Comparison of ENCODE assay signal across 9 cellular contexts in genomic region chr6:108134213-108134973, GRCh38. TPM values are rescaled to one million over a fixed set of nuclear protein-coding genes. Genes with fewer than 3 reads are reported as not detected.
DNase-seq lines count a peak whose midpoint lies in the region; ATAC-seq, FAIRE-seq and TF ChIP-seq lines count a peak whose summit lies in the region.
"Had no signal": no experiment of that assay in that cellular context is flagged by ENCODE, and none has a peak within 500 bp of the region (broad histone marks: within the 10 kb centered on the region; RNA-seq: fewer than 3 reads in every experiment).

No MANE protein-coding gene starts in this region.

- no peaks in the 10 kb centered on the region for H3K36me3 Mint-ChIP-seq in activated CD8-positive, alpha-beta T cell treated with anti-CD3 and anti-CD28 coated beads for 36 hours (ENCODE audit: low read depth)
- H3K36me3 Mint-ChIP-seq in activated CD8-positive, alpha-beta T cell treated with anti-CD3 and anti-CD28 coated beads, Interleukin-2, amount 10 ng/mL, durations not matched to agents 7 days and 5 days (ENCODE audit: low read depth) = peaks cover 2% of the 10 kb centered on the region
- H3K36me3 Mint-ChIP-seq in effector memory CD8-positive, alpha-beta T cell (ENCODE audit: insufficient read depth) = no peaks in the 10 kb centered on the region

- H3K27ac Mint-ChIP-seq in activated CD8-positive, alpha-beta T cell treated with anti-CD3 and anti-CD28 coated beads for 36 hours = no peak overlapping the region
- no peak overlapping the region for H3K27ac Mint-ChIP-seq in activated CD8-positive, alpha-beta T cell treated with anti-CD3 and anti-CD28 coated beads, Interleukin-2, amount 10 ng/mL, durations not matched to agents 7 days and 5 days
- no peak overlapping the region for H3K27ac Mint-ChIP-seq in effector memory CD8-positive, alpha-beta T cell

- no peak for FAIRE-seq in H54 (lab: Jason Lieb, UNC)
- FAIRE-seq: GM19239 had no signal

- no peak for TF ChIP-seq CTCF in activated CD8-positive, alpha-beta T cell treated with anti-CD3 and anti-CD28 coated beads for 36 hours (IDR thresholded peaks at IDR 0.05)
- no peak for TF ChIP-seq CTCF in lower lobe of right lung (IDR thresholded peaks at IDR 0.05)
- no peak for TF ChIP-seq CTCF in testis (IDR thresholded peaks at IDR 0.05)

- no peak for ATAC-seq in activated CD8-positive, alpha-beta T cell treated with anti-CD3 and anti-CD28 coated beads for 36 hours
- no peak for ATAC-seq in activated CD8-positive, alpha-beta T cell treated with anti-CD3 and anti-CD28 coated beads, Interleukin-2, amount 10 ng/mL, durations not matched to agents 7 days and 5 days
- no peak for ATAC-seq in lower lobe of right lung
- ATAC-seq in effector memory CD8-positive, alpha-beta T cell (replicated peaks) = no peak

- no peaks in the 10 kb centered on the region for H3K9me3 ChIP-seq in lower lobe of right lung
- no peaks in the 10 kb centered on the region for H3K9me3 ChIP-seq in testis

- H3K4me1 ChIP-seq in lower lobe of right lung = peaks cover 10% of the 10 kb centered on the region
- H3K4me1 ChIP-seq in testis = no peaks in the 10 kb centered on the region

- peaks cover 14% of the 10 kb centered on the region for H3K4me1 Mint-ChIP-seq in activated CD8-positive, alpha-beta T cell treated with anti-CD3 and anti-CD28 coated beads for 36 hours (ENCODE audit: low read depth)
- peaks cover 13% of the 10 kb centered on the region for H3K4me1 Mint-ChIP-seq in activated CD8-positive, alpha-beta T cell treated with anti-CD3 and anti-CD28 coated beads, Interleukin-2, amount 10 ng/mL, durations not matched to agents 7 days and 5 days (ENCODE audit: low read depth)
- peaks cover 5 to 6% of the 10 kb centered on the region in 2 donors for H3K4me1 Mint-ChIP-seq in effector memory CD8-positive, alpha-beta T cell (ENCODE audit: low read depth in 2 of 2)

- H3K36me3 ChIP-seq in lower lobe of right lung = no peaks in the 10 kb centered on the region
- H3K36me3 ChIP-seq in testis (ENCODE audit: low read depth, missing control alignments) = no peaks in the 10 kb centered on the region

- DNase-seq in activated CD8-positive, alpha-beta T cell treated with anti-CD3 and anti-CD28 coated beads for 36 hours = no peak
- DNase-seq in activated CD8-positive, alpha-beta T cell treated with anti-CD3 and anti-CD28 coated beads, Interleukin-2, amount 10 ng/mL, durations not matched to agents 7 days and 5 days = no peak
- no peak for DNase-seq in lower lobe of right lung
- no peak for DNase-seq in testis
- DNase-seq in effector memory CD8-positive, alpha-beta T cell = no peak
- DNase-seq in H54 (ENCODE audit: insufficient read length, low spot score) = no peak
- DNase-seq in SW480 (ENCODE audit: low spot score) = no peak

- peaks cover 70% of the 10 kb centered on the region for H3K27me3 Mint-ChIP-seq in activated CD8-positive, alpha-beta T cell treated with anti-CD3 and anti-CD28 coated beads for 36 hours
- H3K27me3 Mint-ChIP-seq in activated CD8-positive, alpha-beta T cell treated with anti-CD3 and anti-CD28 coated beads, Interleukin-2, amount 10 ng/mL, durations not matched to agents 7 days and 5 days (ENCODE audit: low read depth) = peaks cover 66% of the 10 kb centered on the region
- peaks cover 71 to 90% of the 10 kb centered on the region in 2 donors for H3K27me3 Mint-ChIP-seq in effector memory CD8-positive, alpha-beta T cell

- peak overlapping the region; percentile 18 for H3K27ac ChIP-seq in angular gyrus (ENCODE audit: low read depth, low read length)
- H3K27ac ChIP-seq in lower lobe of right lung = no peak overlapping the region
- peak overlapping the region; percentile 52 to 74 for H3K27ac ChIP-seq in testis

- intact Hi-C loops in activated CD8-positive, alpha-beta T cell treated with anti-CD3 and anti-CD28 coated beads for 36 hours (cut with micrococcal nuclease) = no loop called here
- intact Hi-C loops in lower lobe of right lung (cut with DNase I) (no loop called here), testis (cut with DNase I; ENCODE audit: low total_unique reads) (no loop called here)

- H3K27me3 ChIP-seq in lower lobe of right lung (ENCODE audit: low read depth) (peaks cover 48% of the 10 kb centered on the region), testis (no peaks in the 10 kb centered on the region)

- H3K9me3 Mint-ChIP-seq in activated CD8-positive, alpha-beta T cell treated with anti-CD3 and anti-CD28 coated beads for 36 hours = no peaks in the 10 kb centered on the region
- H3K9me3 Mint-ChIP-seq in activated CD8-positive, alpha-beta T cell treated with anti-CD3 and anti-CD28 coated beads, Interleukin-2, amount 10 ng/mL, durations not matched to agents 7 days and 5 days (ENCODE audit: insufficient read depth) = no peaks in the 10 kb centered on the region
- no peaks in the 10 kb centered on the region for H3K9me3 Mint-ChIP-seq in effector memory CD8-positive, alpha-beta T cell

- H3K4me3 Mint-ChIP-seq in activated CD8-positive, alpha-beta T cell treated with anti-CD3 and anti-CD28 coated beads for 36 hours = peak overlapping the region; percentile 77
- no peak overlapping the region for H3K4me3 Mint-ChIP-seq in activated CD8-positive, alpha-beta T cell treated with anti-CD3 and anti-CD28 coated beads, Interleukin-2, amount 10 ng/mL, durations not matched to agents 7 days and 5 days
- peak overlapping the region in 1 of 2 donors; percentile 10 for H3K4me3 Mint-ChIP-seq in effector memory CD8-positive, alpha-beta T cell

- H3K4me3 ChIP-seq in lower lobe of right lung (peak overlapping the region; percentile 47), testis (peak overlapping the region in 1 of 2 donors; percentile 53)

- no peak for TF ChIP-seq POLR2A in testis (IDR thresholded peaks at IDR 0.05)
- TF ChIP-seq POLR2A in H54 (IDR thresholded peaks at IDR 0.05; ENCODE audit: low read depth, low read length) = no peak

- CTCF ChIA-PET in activated CD8-positive, alpha-beta T cell treated with anti-CD3 and anti-CD28 coated beads for 36 hours (lab: Charles Lee) = interaction anchor here (0.6 to 1.2 kb wide), 3 partner anchors 20 to 365 kb away, joined by 3 to 4 read pairs (median 3); no protein-coding TSS in a partner anchor
- CTCF ChIA-PET in activated CD8-positive, alpha-beta T cell treated with anti-CD3 and anti-CD28 coated beads, Interleukin-2, amount 10 ng/mL, durations not matched to agents 7 days and 5 days (lab: Charles Lee) = interaction anchor here (1.4 to 1.8 kb wide), 2 partner anchors 9 to 357 kb away, joined by 3 to 6 read pairs; no protein-coding TSS in a partner anchor

- WGBS in testis, 2 donors = 34 to 38% methylated on average over 18 of the region's 18 CpGs

- POLR2A ChIA-PET in activated CD8-positive, alpha-beta T cell treated with anti-CD3 and anti-CD28 coated beads for 36 hours (lab: Charles Lee) = interaction anchor here (0.7 kb wide), 1 partner anchor 22 kb away, joined by 3 read pairs; no protein-coding TSS in a partner anchor
- POLR2A ChIA-PET in activated CD8-positive, alpha-beta T cell treated with anti-CD3 and anti-CD28 coated beads, Interleukin-2, amount 10 ng/mL, durations not matched to agents 7 days and 5 days (lab: Charles Lee) = no interaction called here

RNA-seq across cellular contexts. Expression of gene NR2E1, which starts 31.4 kb away (rescaled TPM):
- total RNA-seq in activated CD8-positive, alpha-beta T cell treated with anti-CD3 and anti-CD28 coated beads for 36 hours = not detected
- not detected for total RNA-seq in activated CD8-positive, alpha-beta T cell treated with anti-CD3 and anti-CD28 coated beads, Interleukin-2, amount 10 ng/mL, durations not matched to agents 7 days and 5 days
- total RNA-seq in lower lobe of right lung (not detected), testis (under 1 TPM; 0.12 to 0.39 TPM)
- 0.30 TPM for polyA plus RNA-seq in testis (ENCODE audit: insufficient read depth, low read depth, low replicate concordance)

RNA-seq across cellular contexts. Expression of gene OSTM1, which starts 59.9 kb away (rescaled TPM):
- 1 to 10 TPM; 7.2 to 7.5 TPM for total RNA-seq in activated CD8-positive, alpha-beta T cell treated with anti-CD3 and anti-CD28 coated beads for 36 hours
- 10 to 100 TPM; 25.2 to 25.5 TPM for total RNA-seq in activated CD8-positive, alpha-beta T cell treated with anti-CD3 and anti-CD28 coated beads, Interleukin-2, amount 10 ng/mL, durations not matched to agents 7 days and 5 days
- total RNA-seq in lower lobe of right lung (63.8 TPM), testis (10 to 100 TPM; 47.6 to 63.8 TPM)
- polyA plus RNA-seq in testis (ENCODE audit: insufficient read depth, low read depth, low replicate concordance) = 38.3 TPM
